Comparison of ENCODE assay signal across 14 cellular contexts in genomic region chr18:28248653-28249052, GRCh38.
DNase-seq lines count a peak whose midpoint lies in the region; ATAC-seq and TF ChIP-seq lines count a peak whose summit lies in the region.
"Had no signal": no experiment of that assay in that cellular context is flagged by ENCODE, and none has a peak within 500 bp of the region (broad histone marks: within the 10 kb centered on the region; RNA-seq: fewer than 3 reads in every experiment).

No MANE protein-coding gene starts in this region.

- H3K4me3 Mint-ChIP-seq in WTC11: no peak overlapping the region
- H3K4me3 Mint-ChIP-seq in progenitor cell of endocrine pancreas (ENCODE audit: low read depth): no peak overlapping the region

- H3F3A ChIP-seq in PC-9 (ENCODE audit: insufficient read depth, low read depth): no peaks in the 10 kb centered on the region

- H3K27ac Mint-ChIP-seq in WTC11: no peak overlapping the region
- H3K27ac Mint-ChIP-seq in progenitor cell of endocrine pancreas: no peak overlapping the region
- H3K27ac Mint-ChIP-seq: CD4-positive, alpha-beta memory T cell had no signal

- H3K4me1 ChIP-seq in osteoblast (ENCODE audit: insufficient read depth, low read length) (no peaks in the 10 kb centered on the region), PC-9 (replicated peaks; ENCODE audit: insufficient read depth) (no peaks in the 10 kb centered on the region)
- H3K4me1 ChIP-seq: BE2C had no signal

- H3K36me3 Mint-ChIP-seq in WTC11 (peaks cover 5% of the 10 kb centered on the region; the same call in 1 of the 2 replicates), progenitor cell of endocrine pancreas (ENCODE audit: insufficient read depth) (no peaks in the 10 kb centered on the region)
- H3K36me3 Mint-ChIP-seq: CD4-positive, alpha-beta memory T cell had no signal

- H3K4me2 ChIP-seq in osteoblast (ENCODE audit: insufficient read depth, low read length) (no peak overlapping the region), PC-9 (no peak overlapping the region)

- no peaks in the 10 kb centered on the region for H3K36me3 ChIP-seq in H7 (replicated peaks; ENCODE audit: control insufficient read depth, insufficient read depth, low read length)
- H3K36me3 ChIP-seq in osteoblast (ENCODE audit: insufficient read depth, low read length): no peaks in the 10 kb centered on the region
- no peaks in the 10 kb centered on the region for H3K36me3 ChIP-seq in PC-9 (ENCODE audit: low read depth)
- H3K36me3 ChIP-seq: BE2C had no signal

- H3K27ac ChIP-seq in osteoblast (ENCODE audit: low read depth, low read length) (no peak overlapping the region), PC-9 (no peak overlapping the region)
- H3K27ac ChIP-seq: C4-2B had no signal

- BruUV-seq in PC-9 (replicated peaks; lab: Mats Ljungman, UMichigan): no TSS peak

- CTCF ChIA-PET in WTC11 (lab: Charles Lee): no interaction called here
- CTCF ChIA-PET in PC-9 (lab: Charles Lee): no interaction called here

- H4K20me1 ChIP-seq in osteoblast (ENCODE audit: insufficient read depth, low read length) (no peaks in the 10 kb centered on the region), PC-9 (ENCODE audit: insufficient read depth) (no peaks in the 10 kb centered on the region)

- 0 out of 2 replicates have a peak, but pooled peaks cover 5% of the 10 kb centered on the region for H3K4me1 Mint-ChIP-seq in WTC11
- no peaks in the 10 kb centered on the region for H3K4me1 Mint-ChIP-seq in progenitor cell of endocrine pancreas (ENCODE audit: low read depth)
- H3K4me1 Mint-ChIP-seq: CD4-positive, alpha-beta memory T cell had no signal

- H2AFZ ChIP-seq in osteoblast (ENCODE audit: low read length): peak overlapping the region; percentile 35
- H2AFZ ChIP-seq in PC-9: no peak overlapping the region

- H3K27me3 ChIP-seq in H7 (ENCODE audit: control insufficient read depth, insufficient read depth, low read length) (no peaks in the 10 kb centered on the region), osteoblast (ENCODE audit: insufficient read depth, low read length) (no peaks in the 10 kb centered on the region), PC-9 (ENCODE audit: insufficient read depth, low read depth) (no peaks in the 10 kb centered on the region)
- H3K27me3 ChIP-seq: BE2C had no signal

- POLR2A ChIA-PET in WTC11 (lab: Charles Lee) (interaction anchor here (0.6 kb wide), 1 partner anchor 178 kb away, joined by 3 read pairs; no protein-coding TSS in a partner anchor), PC-9 (lab: Charles Lee; ENCODE audit: unreplicated experiment) (no interaction called here)

- no peaks in the 10 kb centered on the region for H3K9me3 ChIP-seq in osteoblast (ENCODE audit: low read depth, low read length)
- no peaks in the 10 kb centered on the region for H3K9me3 ChIP-seq in PC-9 (ENCODE audit: insufficient read depth, low read depth)
- H3K9me3 ChIP-seq: BE2C had no signal

- H3K4me3 ChIP-seq in H7 (ENCODE audit: insufficient read depth, low read depth, low read length): no peak overlapping the region
- no peak overlapping the region for H3K4me3 ChIP-seq in osteoblast (ENCODE audit: insufficient read depth, low read length)
- no peak overlapping the region for H3K4me3 ChIP-seq in PC-9
- H3K4me3 ChIP-seq: GM12878 had no signal

- DNase-seq in H7 (peak; percentile 38), WTC11 (ENCODE audit: low spot score) (no peak), iPS-NIHi11 (ENCODE audit: low spot score) (peak; percentile 33), osteoblast (ENCODE audit: insufficient read length, low spot score, missing footprints) (no peak), PC-9 (no peak), progenitor cell of endocrine pancreas (ENCODE audit: low spot score, unreplicated experiment) (no peak)
- DNase-seq: BE2C; CD4-positive, alpha-beta memory T cell; DMS79; GOT3 had no signal

- no peaks in the 10 kb centered on the region for H3K9me2 ChIP-seq in PC-9 (ENCODE audit: insufficient read depth)

- H3K27me3 Mint-ChIP-seq in WTC11 (ENCODE audit: low read depth) (no peaks in the 10 kb centered on the region), progenitor cell of endocrine pancreas (no peaks in the 10 kb centered on the region)
- H3K27me3 Mint-ChIP-seq: CD4-positive, alpha-beta memory T cell had no signal

- H3K9me3 Mint-ChIP-seq in WTC11: no peaks in the 10 kb centered on the region
- H3K9me3 Mint-ChIP-seq in progenitor cell of endocrine pancreas (ENCODE audit: low read depth): no peaks in the 10 kb centered on the region

- H3K79me2 ChIP-seq in osteoblast (ENCODE audit: insufficient read depth, low read length): no peaks in the 10 kb centered on the region
- no peaks in the 10 kb centered on the region for H3K79me2 ChIP-seq in PC-9 (ENCODE audit: low read depth)

- ATAC-seq in WTC11: peak; percentile 88
- ATAC-seq in GM19452 (IDR thresholded peaks at IDR 0.05; ENCODE audit: unreplicated experiment): no peak
- ATAC-seq: GM12878, HepG2 had no signal

- intact Hi-C loops in PC-9 (cut with micrococcal nuclease; ENCODE audit: unreplicated experiment): no loop called here

- TF ChIP-seq CTCF in WTC11 (IDR thresholded peaks at IDR 0.05) (no peak), osteoblast (IDR thresholded peaks at IDR 0.05; ENCODE audit: extremely low read depth, low read depth, low read length) (no peak), PC-9 (conservative IDR thresholded peaks at IDR 0.05) (no peak), progenitor cell of endocrine pancreas (IDR thresholded peaks at IDR 0.05; ENCODE audit: unreplicated experiment) (no peak)

TF ChIP-seq in WTC11, 78 proteins besides CTCF, POLR2A, EP300 and RAD21 (continues in another document):
- no peak for TF ChIP-seq RORB (CRISPR knock-in tag; IDR thresholded peaks at IDR 0.05)
- no peak for TF ChIP-seq KAT7 (CRISPR knock-in tag; IDR thresholded peaks at IDR 0.05; ENCODE audit: borderline replicate concordance)
- no peak for TF ChIP-seq AR (CRISPR knock-in tag; IDR thresholded peaks at IDR 0.05)
- TF ChIP-seq ATF3 (CRISPR knock-in tag; conservative IDR thresholded peaks at IDR 0.05): no peak
- no peak for TF ChIP-seq ZSCAN18 (CRISPR knock-in tag; IDR thresholded peaks at IDR 0.05)
- TF ChIP-seq EMX1 (CRISPR knock-in tag; IDR thresholded peaks at IDR 0.05): no peak
- TF ChIP-seq E2F1 (CRISPR knock-in tag; IDR thresholded peaks at IDR 0.05): no peak
- no peak for TF ChIP-seq ZNF423 (CRISPR knock-in tag; IDR thresholded peaks at IDR 0.05)
- no peak for TF ChIP-seq PREB (CRISPR knock-in tag; IDR thresholded peaks at IDR 0.05; ENCODE audit: borderline replicate concordance)
- TF ChIP-seq ZNF232 (CRISPR knock-in tag; IDR thresholded peaks at IDR 0.05): no peak

Comparison
In these comparisons a context has a peak if more than half of its experiments do, and no peak if none do; other contexts are left out.
1. DNase-seq: peak in H7 (single experiment) and iPS-NIHi11 (single experiment); none in WTC11 (single experiment), osteoblast (single experiment), PC-9 (0 of 2) and progenitor cell of endocrine pancreas (single experiment).